ENCODE assay signal across 8 cellular contexts in genomic region chr19:36114763-36115452, GRCh38. TPM values are rescaled to one million over a fixed set of nuclear protein-coding genes. Genes with fewer than 3 reads are reported as not detected.
A peak's percentile ranks its signal among the peaks of the same experiment; 100 is the strongest.
DNase-seq lines count a peak whose midpoint lies in the region; ATAC-seq and TF ChIP-seq lines count a peak whose summit lies in the region.

TSS of gene POLR2I (minus strand) at chr19:36114875. CDS start at chr19:36114856, 19 bp downstream.

- intact Hi-C loops in breast epithelium (cut with DNase I; ENCODE audit: low total_unique reads), result no loop called here

- H3K9me3 ChIP-seq in breast epithelium (no peaks in the 10 kb centered on the region), iPS-18a (ENCODE audit: control insufficient read depth, low read depth, low read length) (no peaks in the 10 kb centered on the region), skeletal muscle tissue (ENCODE audit: control insufficient read depth in 3 of 3, low read length in 3 of 3) (no peaks in the 10 kb centered on the region)

- H3K27ac ChIP-seq in ACC112 (ENCODE audit: low read depth, low read length) (peak within 1 kb of the TSS; percentile 61), VCaP (peak within 1 kb of the TSS; percentile 95), breast epithelium (peak within 1 kb of the TSS; percentile 92 to 97), iPS-18a (ENCODE audit: low read length) (peak within 1 kb of the TSS; percentile 86), skeletal muscle tissue (ENCODE audit: low read depth, low read length) (peak within 1 kb of the TSS; percentile 91)

- peaks cover 8% of the 10 kb centered on the region for H3K79me2 ChIP-seq in ACC112 (ENCODE audit: control insufficient read depth, insufficient read depth, low read length, unreplicated experiment)

- no peak for TF ChIP-seq CTCF in VCaP (conservative IDR thresholded peaks at IDR 0.05)
- peak in 1 of 3 donors; percentile 13 for TF ChIP-seq CTCF in breast epithelium (IDR thresholded peaks at IDR 0.05)

- peak within 1 kb of the TSS; percentile 65 for H2AFZ ChIP-seq in ACC112 (ENCODE audit: low read length, unreplicated experiment)

- H3K9ac ChIP-seq in iPS-18a (ENCODE audit: low read length) (peak within 1 kb of the TSS; percentile 83), skeletal muscle tissue (ENCODE audit: low read depth in 1 of 3, low read length in 3 of 3) (peak within 1 kb of the TSS; percentile 85 to 94 (median 87))

- H3K27me3 ChIP-seq in ACC112 (ENCODE audit: insufficient read depth, low read length) (no peaks in the 10 kb centered on the region), breast epithelium (no peaks in the 10 kb centered on the region), iPS-18a (ENCODE audit: control insufficient read depth, insufficient read depth, low read length) (no peaks in the 10 kb centered on the region), skeletal muscle tissue (ENCODE audit: control insufficient read depth in 3 of 3, insufficient read depth in 3 of 3, low read length in 3 of 3) (no peaks in the 10 kb centered on the region)

- peak; percentile 70 for TF ChIP-seq POLR2A in breast epithelium (IDR thresholded peaks at IDR 0.05)

- no peaks in the 10 kb centered on the region for H3K36me3 ChIP-seq in ACC112 (ENCODE audit: insufficient read depth, low read length)
- no peaks in the 10 kb centered on the region for H3K36me3 ChIP-seq in breast epithelium
- peaks cover 25% of the 10 kb centered on the region for H3K36me3 ChIP-seq in iPS-18a (ENCODE audit: control insufficient read depth, low read depth, low read length)
- peaks cover 35 to 41% (median 36%) of the 10 kb centered on the region in 3 donors for H3K36me3 ChIP-seq in skeletal muscle tissue (ENCODE audit: control insufficient read depth in 3 of 3, insufficient read depth in 3 of 3, low read length in 3 of 3)

- H3K4me3 ChIP-seq in ACC112 (ENCODE audit: low read depth, low read length), result peak within 1 kb of the TSS; percentile 93
- peak within 1 kb of the TSS; percentile 72 to 89 (median 77) for H3K4me3 ChIP-seq in breast epithelium
- H3K4me3 ChIP-seq in iPS-18a (ENCODE audit: low read length), result peak within 1 kb of the TSS; percentile 83
- peak within 1 kb of the TSS; percentile 86 to 99 (median 97) for H3K4me3 ChIP-seq in skeletal muscle tissue (ENCODE audit: low read length in 3 of 3)

- peaks cover 4% of the 10 kb centered on the region for H3K4me1 ChIP-seq in ACC112 (ENCODE audit: control insufficient read depth, insufficient read depth, low read length, unreplicated experiment)
- peaks cover 0 to 7% of the 10 kb centered on the region in 2 donors for H3K4me1 ChIP-seq in breast epithelium
- peaks cover 6% of the 10 kb centered on the region for H3K4me1 ChIP-seq in iPS-18a (ENCODE audit: control insufficient read depth, low read depth, low read length)
- peaks cover 18 to 35% (median 25%) of the 10 kb centered on the region in 3 donors for H3K4me1 ChIP-seq in skeletal muscle tissue (ENCODE audit: control insufficient read depth in 3 of 3, insufficient read depth in 3 of 3, low read length in 3 of 3)

- peak; percentile 100 for DNase-seq in NCI-H2196 treated with DMSO at 0.1 percent for 48 hours (lab: John Stamatoyannopoulos, UW; ENCODE audit: unreplicated experiment)
- peak; percentile 99 to 100 for DNase-seq in breast epithelium (ENCODE audit: low spot score in 2 of 2)

- ATAC-seq in GM18870 (IDR thresholded peaks at IDR 0.05; ENCODE audit: unreplicated experiment), result peak; percentile 85
- peak; percentile 78 for ATAC-seq in HG03135 (IDR thresholded peaks at IDR 0.05; ENCODE audit: unreplicated experiment)

RNA-seq across cellular contexts. Expression of gene POLR2I, which starts in this region (rescaled TPM):
- 10 to 100 TPM; 44.2 to 68.2 (median 58.2) TPM for total RNA-seq in breast epithelium
- 121 TPM for total RNA-seq in skeletal muscle tissue

Comparison
In these comparisons a context has a peak if more than half of its experiments do, and no peak if none do; other contexts are left out.
1. Peak in every context shown above with its lines: DNase-seq, ATAC-seq, H3K4me3 ChIP-seq and H3K27ac ChIP-seq.